ENCODE assay signal across 8 cellular contexts in genomic region chr19:12090807-12091206, GRCh38. TPM values are rescaled to one million over a fixed set of nuclear protein-coding genes. Genes with fewer than 3 reads are reported as not detected.
DNase-seq lines count a peak whose midpoint lies in the region; ATAC-seq and TF ChIP-seq lines count a peak whose summit lies in the region.

No MANE protein-coding gene starts in this region.

- H3K4me1 ChIP-seq in MM.1S (ENCODE audit: low read length) (no peaks in the 10 kb centered on the region), right lobe of liver (no peaks in the 10 kb centered on the region)

- peak; percentile 50 to 61 (median 58) for ATAC-seq in right lobe of liver
- no peak for ATAC-seq in HG03139 (IDR thresholded peaks at IDR 0.05; ENCODE audit: unreplicated experiment)

- 62% methylated on average over 5 of the region's 5 CpGs for WGBS in right lobe of liver (ENCODE audit: insufficient coverage, low coverage, low lambda C conversion rate, missing lambda C conversion rate)

- TF ChIP-seq CTCF in MM.1S (IDR thresholded peaks at IDR 0.05; ENCODE audit: low read length) (peak; percentile 55), coronary artery (IDR thresholded peaks at IDR 0.05) (peak; percentile 35), right lobe of liver (IDR thresholded peaks at IDR 0.05) (peak; percentile 26 to 44 (median 40))

- no peak overlapping the region for H3K4me2 ChIP-seq in MM.1S (ENCODE audit: low read depth, low read length)

- no peaks in the 10 kb centered on the region for H3K79me2 ChIP-seq in MM.1S (ENCODE audit: low read length)

- DNase-seq in DMS79 (lab: John Stamatoyannopoulos, UW) (peak; percentile 11), MM.1S (peak; percentile 14), coronary artery (ENCODE audit: low spot score) (peak; percentile 73), right lobe of liver (peak; percentile 44 to 60 (median 49)), NOMO-1 treated with DMSO at 0.1 percent for 48 hours (lab: John Stamatoyannopoulos, UW; ENCODE audit: unreplicated experiment) (no peak)
- peak; percentile 34 for DNase-seq in activated CD4-positive, alpha-beta T cell treated with anti-CD3 and anti-CD28 coated beads for 1 hour
- peak; percentile 30 for DNase-seq in stimulated activated CD8-positive, alpha-beta memory T cell treated with anti-CD3 and anti-CD28 coated beads, Interleukin-12 subunit alpha, Interleukin-12 subunit beta, amount 100 ng/mL, for 1 hour (ENCODE audit: low read depth)

- H3K4me3 ChIP-seq in MM.1S (ENCODE audit: low read length) (no peak overlapping the region), coronary artery (no peak overlapping the region), right lobe of liver (no peak overlapping the region)

- no peaks in the 10 kb centered on the region for H3K36me3 ChIP-seq in MM.1S (replicated peaks; ENCODE audit: insufficient read depth, low read length)
- H3K36me3 ChIP-seq in right lobe of liver = no peaks in the 10 kb centered on the region

- no peak for TF ChIP-seq POLR2A in right lobe of liver (IDR thresholded peaks at IDR 0.05)

- H3K9me3 ChIP-seq in MM.1S (replicated peaks; ENCODE audit: insufficient read depth, low read length) = no peaks in the 10 kb centered on the region
- H3K9me3 ChIP-seq in right lobe of liver = no peaks in the 10 kb centered on the region

- no peak overlapping the region for H3K9ac ChIP-seq in MM.1S (ENCODE audit: low read length)

- intact Hi-C loops in right lobe of liver (cut with DNase I) = no loop called here

- H3F3A ChIP-seq in MM.1S (ENCODE audit: insufficient read depth, low read length) = no peaks in the 10 kb centered on the region

- H2AFZ ChIP-seq in MM.1S (ENCODE audit: low read length) = no peak overlapping the region

- no peaks in the 10 kb centered on the region for H3K9me2 ChIP-seq in MM.1S (replicated peaks; ENCODE audit: insufficient read depth, low read length)

- no peaks in the 10 kb centered on the region for H4K20me1 ChIP-seq in MM.1S (ENCODE audit: insufficient read depth, low read length)

- no peaks in the 10 kb centered on the region for H3K27me3 ChIP-seq in MM.1S (replicated peaks; ENCODE audit: insufficient read depth, low read length)
- no peaks in the 10 kb centered on the region for H3K27me3 ChIP-seq in right lobe of liver

- no peak overlapping the region for H3K27ac ChIP-seq in MM.1S (ENCODE audit: low read length)
- H3K27ac ChIP-seq in coronary artery = no peak overlapping the region
- no peak overlapping the region for H3K27ac ChIP-seq in right lobe of liver

RNA-seq across cellular contexts. Expression of gene ZNF844, which starts 26.3 kb away (rescaled TPM):
- 1 to 10 TPM; 2.2 to 8.6 (median 3.1) TPM for total RNA-seq in right lobe of liver

RNA-seq across cellular contexts. Expression of gene ZNF878, which starts 38.0 kb away (rescaled TPM):
- total RNA-seq in right lobe of liver = under 1 TPM in 4 of 6 experiments, not detected in 2; 0.29 to 0.32 (median 0.31) TPM

RNA-seq across cellular contexts. Expression of gene ZNF20, which starts 49.3 kb away (rescaled TPM):
- 1 to 10 TPM in 5 of 6 experiments, under 1 TPM in 1; 0.98 to 2.7 (median 1.5) TPM for total RNA-seq in right lobe of liver

RNA-seq across cellular contexts. Expression of gene ZNF433, which starts 55.3 kb away (rescaled TPM):
- 1 to 10 TPM; 1.1 to 7.4 (median 2.5) TPM for total RNA-seq in right lobe of liver
